19 cellular contexts compared by ENCODE assay signal in genomic region chr2:114724513-114724912, GRCh38.
DNase-seq lines count a peak whose midpoint lies in the region; ATAC-seq, FAIRE-seq and TF ChIP-seq lines count a peak whose summit lies in the region.
"Had no signal": no experiment of that assay in that cellular context is flagged by ENCODE, and none has a peak within 500 bp of the region (broad histone marks: within the 10 kb centered on the region; RNA-seq: fewer than 3 reads in every experiment).

No MANE protein-coding gene starts in this region.

- H2AFZ ChIP-seq in H1 (ENCODE audit: low read length) (0 out of 2 replicates have a peak overlapping the region, but pooled peaks have one; percentile 64), osteoblast (ENCODE audit: low read length) (no peak overlapping the region)
- H2AFZ ChIP-seq: GM23248 had no signal

- H2BK15ac ChIP-seq in H1 (ENCODE audit: low read length): no peak overlapping the region

- H2BK20ac ChIP-seq in H1 (ENCODE audit: low read length): no peak overlapping the region

- H2AK5ac ChIP-seq in H1 (ENCODE audit: low read depth, low read length): no peak overlapping the region

- H3K27ac Mint-ChIP-seq in activated naive CD4-positive, alpha-beta T cell treated with anti-CD3 and anti-CD28 coated beads for 36 hours: no peak overlapping the region
- H3K27ac Mint-ChIP-seq: CD4-positive, alpha-beta T cell had no signal

- H3K4me3 ChIP-seq in H1 (ENCODE audit: extremely low read depth in 1 of 4, insufficient read depth in 2 of 4, low read depth in 3 of 4, low read length in 4 of 4): no peak overlapping the region
- H3K4me3 ChIP-seq in left lung: no peak overlapping the region
- H3K4me3 ChIP-seq in osteoblast (ENCODE audit: insufficient read depth, low read length): no peak overlapping the region
- H3K4me3 ChIP-seq: GM23248, HAP-1 had no signal

- no peaks in the 10 kb centered on the region for H3K36me3 ChIP-seq in H1 (ENCODE audit: control insufficient read depth in 2 of 4, insufficient read depth in 4 of 4, low read length in 3 of 4)
- H3K36me3 ChIP-seq in left lung: no peaks in the 10 kb centered on the region
- no peaks in the 10 kb centered on the region for H3K36me3 ChIP-seq in osteoblast (ENCODE audit: insufficient read depth, low read length)
- H3K36me3 ChIP-seq: HAP-1 had no signal

- H3K9ac ChIP-seq in H1 (replicated peaks in 1 of 4; ENCODE audit: extremely low read depth in 1 of 4, low read depth in 3 of 4, low read length in 3 of 4): no peak overlapping the region
- H3K9ac ChIP-seq: GM23248 had no signal

- H3K9me3 ChIP-seq in H1 (ENCODE audit: insufficient read depth in 2 of 2, low read depth in 1 of 2, low read length in 1 of 2): 0 out of 4 replicates have a peak, but pooled peaks cover 0 to 6% of the 10 kb centered on the region in 2 experiments
- no peaks in the 10 kb centered on the region for H3K9me3 ChIP-seq in left lung
- no peaks in the 10 kb centered on the region for H3K9me3 ChIP-seq in osteoblast (ENCODE audit: low read depth, low read length)
- H3K9me3 ChIP-seq: HAP-1 had no signal

- H3K27me3 ChIP-seq in H1 (replicated peaks in 1 of 4; ENCODE audit: control insufficient read depth in 3 of 4, extremely low read depth in 1 of 4, insufficient read depth in 3 of 4, low read length in 3 of 4): no peaks in the 10 kb centered on the region
- no peaks in the 10 kb centered on the region for H3K27me3 ChIP-seq in left lung
- no peaks in the 10 kb centered on the region for H3K27me3 ChIP-seq in osteoblast (ENCODE audit: insufficient read depth, low read length)

- H3K27ac ChIP-seq in H1 (ENCODE audit: low read depth, low read length) (no peak overlapping the region), left lung (no peak overlapping the region), osteoblast (ENCODE audit: low read depth, low read length) (no peak overlapping the region)
- H3K27ac ChIP-seq: C4-2B, GM23248 had no signal

- H3K79me2 ChIP-seq in H1 (ENCODE audit: control insufficient read depth in 1 of 2, insufficient read depth in 2 of 2, low read length in 2 of 2): no peaks in the 10 kb centered on the region
- no peaks in the 10 kb centered on the region for H3K79me2 ChIP-seq in osteoblast (ENCODE audit: insufficient read depth, low read length)

- peaks cover 0 to 3% (median 0%) of the 10 kb centered on the region in 4 experiments; a peak in 1 of 7 replicates for H3K4me1 ChIP-seq in H1 (replicated peaks in 1 of 4; ENCODE audit: control insufficient read depth in 3 of 4, insufficient read depth in 4 of 4, low read length in 3 of 4)
- H3K4me1 ChIP-seq in left lung: no peaks in the 10 kb centered on the region
- no peaks in the 10 kb centered on the region for H3K4me1 ChIP-seq in osteoblast (ENCODE audit: insufficient read depth, low read length)

- no peak overlapping the region for H4K5ac ChIP-seq in H1 (ENCODE audit: insufficient read length, low read depth, low read length)

- no peaks in the 10 kb centered on the region for H3K4me1 Mint-ChIP-seq in activated naive CD4-positive, alpha-beta T cell treated with anti-CD3 and anti-CD28 coated beads for 36 hours (ENCODE audit: low read depth)

- no peaks in the 10 kb centered on the region for H3K9me3 Mint-ChIP-seq in activated naive CD4-positive, alpha-beta T cell treated with anti-CD3 and anti-CD28 coated beads for 36 hours
- H3K9me3 Mint-ChIP-seq: CD4-positive, alpha-beta T cell had no signal

- H2BK120ac ChIP-seq in H1 (replicated peaks; ENCODE audit: low read depth, low read length): no peak overlapping the region

- TF ChIP-seq CTCF in H1 (IDR thresholded peaks at IDR 0.05; ENCODE audit: control extremely low read depth in 1 of 3, insufficient read depth in 1 of 3, low read depth in 1 of 3, low read length in 3 of 3) (no peak), left lung (IDR thresholded peaks at IDR 0.05) (no peak), osteoblast (IDR thresholded peaks at IDR 0.05; ENCODE audit: extremely low read depth, low read depth, low read length) (no peak)

- 71% methylated on average over 1 of the region's 1 CpG; no CpG with 5 or more reads in 1 of the 2 experiments for WGBS in H1 (ENCODE audit: extremely low coverage in 1 of 2, insufficient coverage in 1 of 2, insufficient read length in 1 of 2, insufficient replicate concordance in 2 of 2, low coverage in 1 of 2, low lambda C conversion rate in 2 of 2, missing lambda C conversion rate in 1 of 2), 2 experiments

- no peak overlapping the region for H3K56ac ChIP-seq in H1 (replicated peaks; ENCODE audit: insufficient read length, low read depth, low read length)

- no peak overlapping the region for H3K4me3 Mint-ChIP-seq in activated naive CD4-positive, alpha-beta T cell treated with anti-CD3 and anti-CD28 coated beads for 36 hours
- H3K4me3 Mint-ChIP-seq: CD4-positive, alpha-beta T cell had no signal

- no peak overlapping the region for H3K14ac ChIP-seq in H1 (ENCODE audit: insufficient read length)

- DNase-seq in H1 (ENCODE audit: low read depth in 1 of 2, low spot score in 2 of 2) (no peak), left lung (no peak), osteoblast (ENCODE audit: insufficient read length, low spot score, missing footprints) (peak; percentile 14), urothelium cell line (ENCODE audit: low spot score) (no peak), erythroblast (lab: John Stamatoyannopoulos, UW) (no peak), Kasumi-1 (lab: John Stamatoyannopoulos, UW) (no peak)
- DNase-seq in activated naive CD4-positive, alpha-beta T cell treated with anti-CD3 and anti-CD28 coated beads for 36 hours: no peak
- DNase-seq: AML-193; Calu3; CD4-positive, alpha-beta T cell; DMS79 treated with DMSO at 0.1 percent for 48 hours; GF-D8; GM23248; KG1 had no signal

- H4K8ac ChIP-seq in H1 (ENCODE audit: extremely low read depth, insufficient read depth, low read length): no peak overlapping the region

- intact Hi-C loops in left lung (cut with DNase I): no loop called here
- intact Hi-C loops in activated naive CD4-positive, alpha-beta T cell treated with anti-CD3 and anti-CD28 coated beads for 36 hours (cut with micrococcal nuclease): no loop called here

- H3K4me2 ChIP-seq in H1 (ENCODE audit: insufficient read depth in 1 of 2, low read depth in 2 of 2, low read length in 2 of 2) (no peak overlapping the region), osteoblast (ENCODE audit: insufficient read depth, low read length) (no peak overlapping the region)

- no peak overlapping the region for H4K91ac ChIP-seq in H1 (replicated peaks; ENCODE audit: insufficient read length, low read length)

- FAIRE-seq in H1 (lab: Jason Lieb, UNC): no peak
- FAIRE-seq in urothelium cell line (lab: Jason Lieb, UNC): peak; percentile 40
- FAIRE-seq: A204.1, GM19239 had no signal

- no peak overlapping the region for H3K23ac ChIP-seq in H1 (ENCODE audit: insufficient read length)

- CTCF ChIA-PET in H1 (lab: Charles Lee; ENCODE audit: partially characterized antibody): no interaction called here
- CTCF ChIA-PET in activated naive CD4-positive, alpha-beta T cell treated with anti-CD3 and anti-CD28 coated beads for 36 hours (lab: Charles Lee): interaction anchor here (0.8 kb wide), 1 partner anchor 13 kb away, joined by 3 read pairs; no protein-coding TSS in a partner anchor

- H2BK5ac ChIP-seq in H1 (ENCODE audit: low read depth, low read length): no peak overlapping the region

- no peaks in the 10 kb centered on the region for H3K79me1 ChIP-seq in H1 (ENCODE audit: low read depth, low read length)

- H2BK12ac ChIP-seq in H1 (ENCODE audit: low read depth, low read length): no peak overlapping the region

- H3K4ac ChIP-seq in H1 (replicated peaks; ENCODE audit: insufficient read length, low read depth, low read length): no peak overlapping the region

- no peak for TF ChIP-seq EP300 in H1 (IDR thresholded peaks at IDR 0.05; ENCODE audit: borderline replicate concordance in 1 of 2, low read depth in 2 of 2, low read length in 2 of 2)

- TF ChIP-seq RAD21 in H1 (IDR thresholded peaks at IDR 0.05 in 1 of 2, conservative IDR thresholded peaks at IDR 0.05 in 1 of 2; ENCODE audit: low read depth in 2 of 2, low read length in 2 of 2): no peak

- no peaks in the 10 kb centered on the region for H3K27me3 Mint-ChIP-seq in activated naive CD4-positive, alpha-beta T cell treated with anti-CD3 and anti-CD28 coated beads for 36 hours (ENCODE audit: low read depth)
- H3K27me3 Mint-ChIP-seq: CD4-positive, alpha-beta T cell had no signal

- H3K36me3 Mint-ChIP-seq in activated naive CD4-positive, alpha-beta T cell treated with anti-CD3 and anti-CD28 coated beads for 36 hours (ENCODE audit: low read depth): no peaks in the 10 kb centered on the region

- no peaks in the 10 kb centered on the region for H4K20me1 ChIP-seq in H1 (replicated peaks in 1 of 2; ENCODE audit: control insufficient read depth in 1 of 2, insufficient read depth in 2 of 2, low read length in 2 of 2)
- no peaks in the 10 kb centered on the region for H4K20me1 ChIP-seq in osteoblast (ENCODE audit: insufficient read depth, low read length)

- peak; percentile 68 for ATAC-seq in left lung
- no peak for ATAC-seq in GM18502 (IDR thresholded peaks at IDR 0.05; ENCODE audit: poor library complexity, unreplicated experiment)

- no peak for TF ChIP-seq POLR2A in H1 (IDR thresholded peaks at IDR 0.05; ENCODE audit: control extremely low read depth in 1 of 2, low read depth in 2 of 2, low read length in 2 of 2)
- TF ChIP-seq POLR2A in erythroblast (IDR thresholded peaks at IDR 0.05; ENCODE audit: low read length): no peak

- no peaks in the 10 kb centered on the region for H3K23me2 ChIP-seq in H1 (ENCODE audit: low read depth, low read length)

- POLR2A ChIA-PET in H1 (lab: Charles Lee; ENCODE audit: partially characterized antibody): no interaction called here

- H3K18ac ChIP-seq in H1 (ENCODE audit: extremely low read depth, low read length): no peak overlapping the region

TF ChIP-seq in H1, 55 proteins besides CTCF, POLR2A, EP300 and RAD21 (continues in another document):
- no peak for TF ChIP-seq BACH1 (IDR thresholded peaks at IDR 0.05; ENCODE audit: low read length)
